Comparison of ENCODE assay signal across 8 cellular contexts in genomic region chr5:172772112-172772906, GRCh38. TPM values are rescaled to one million over a fixed set of nuclear protein-coding genes. Genes with fewer than 3 reads are reported as not detected.
DNase-seq lines count a peak whose midpoint lies in the region; ATAC-seq lines count a peak whose summit lies in the region.

No MANE protein-coding gene starts in this region.

- H3K36me3 Mint-ChIP-seq in activated CD8-positive, alpha-beta T cell treated with anti-CD3 and anti-CD28 coated beads, Interleukin-2, amount 10 ng/mL, durations not matched to agents 7 days and 5 days (ENCODE audit: low read depth) = peaks cover 19% of the 10 kb centered on the region
- H3K36me3 Mint-ChIP-seq in memory B cell = peaks cover 16% of the 10 kb centered on the region

- H3K27ac Mint-ChIP-seq in activated CD8-positive, alpha-beta T cell treated with anti-CD3 and anti-CD28 coated beads, Interleukin-2, amount 10 ng/mL, durations not matched to agents 7 days and 5 days = peak overlapping the region; percentile 99
- H3K27ac Mint-ChIP-seq in memory B cell = peak overlapping the region; percentile 100

- ATAC-seq in HG03135 (IDR thresholded peaks at IDR 0.05; ENCODE audit: unreplicated experiment) (peak; percentile 31), memory B cell (ENCODE audit: low read depth) (peak; percentile 60)
- peak; percentile 25 for ATAC-seq in activated CD8-positive, alpha-beta T cell treated with anti-CD3 and anti-CD28 coated beads, Interleukin-2, amount 10 ng/mL, durations not matched to agents 7 days and 5 days

- H3K9me3 Mint-ChIP-seq in activated CD8-positive, alpha-beta T cell treated with anti-CD3 and anti-CD28 coated beads, Interleukin-2, amount 10 ng/mL, durations not matched to agents 7 days and 5 days (ENCODE audit: insufficient read depth) = no peaks in the 10 kb centered on the region
- H3K9me3 Mint-ChIP-seq in memory B cell = no peaks in the 10 kb centered on the region

- DNase-seq in NCI-H1092 treated with DMSO at 0.1 percent for 48 hours (lab: John Stamatoyannopoulos, UW) = peak; percentile 68
- no peak for DNase-seq in NCI-H1092 (lab: John Stamatoyannopoulos, UW)
- DNase-seq in NCI-H82 treated with DMSO at 0.1 percent for 48 hours (lab: John Stamatoyannopoulos, UW; ENCODE audit: unreplicated experiment) = peak; percentile 32
- DNase-seq in activated CD8-positive, alpha-beta T cell treated with anti-CD3 and anti-CD28 coated beads, Interleukin-2, amount 10 ng/mL, durations not matched to agents 7 days and 5 days = peak; percentile 80
- peak; percentile 81 for DNase-seq in effector CD4-positive, alpha-beta T cell
- DNase-seq in memory B cell (ENCODE audit: low spot score in 2 of 2) = peak; percentile 87 to 93
- DNase-seq in stimulated activated CD8-positive, alpha-beta memory T cell treated with anti-CD3 and anti-CD28 coated beads, Interleukin-12 subunit alpha, Interleukin-12 subunit beta, amount 100 ng/mL, for 1 hour (ENCODE audit: low read depth) = peak; percentile 69

- CTCF ChIA-PET in activated CD8-positive, alpha-beta T cell treated with anti-CD3 and anti-CD28 coated beads, Interleukin-2, amount 10 ng/mL, durations not matched to agents 7 days and 5 days (lab: Charles Lee) = interaction anchor here (0.6 to 4.6 kb wide), 30 partner anchors 11 to 199 kb away, joined by 3 to 59 read pairs (median 4); no protein-coding TSS in a partner anchor

- POLR2A ChIA-PET in activated CD8-positive, alpha-beta T cell treated with anti-CD3 and anti-CD28 coated beads, Interleukin-2, amount 10 ng/mL, durations not matched to agents 7 days and 5 days (lab: Charles Lee) = interaction anchor here (0.6 to 4.1 kb wide), 14 partner anchors 13 to 212 kb away, joined by 3 to 25 read pairs (median 6); partner anchors contain the start of genes ATP6V0E1, ERGIC1 and RPL26L1

- no peaks in the 10 kb centered on the region for H3K27me3 Mint-ChIP-seq in activated CD8-positive, alpha-beta T cell treated with anti-CD3 and anti-CD28 coated beads, Interleukin-2, amount 10 ng/mL, durations not matched to agents 7 days and 5 days (ENCODE audit: low read depth)
- H3K27me3 Mint-ChIP-seq in memory B cell = no peaks in the 10 kb centered on the region

- peak overlapping the region; percentile 90 for H3K4me3 Mint-ChIP-seq in activated CD8-positive, alpha-beta T cell treated with anti-CD3 and anti-CD28 coated beads, Interleukin-2, amount 10 ng/mL, durations not matched to agents 7 days and 5 days
- H3K4me3 Mint-ChIP-seq in memory B cell = peak overlapping the region; percentile 95

- peaks cover 54% of the 10 kb centered on the region for H3K4me1 Mint-ChIP-seq in activated CD8-positive, alpha-beta T cell treated with anti-CD3 and anti-CD28 coated beads, Interleukin-2, amount 10 ng/mL, durations not matched to agents 7 days and 5 days (ENCODE audit: low read depth)
- H3K4me1 Mint-ChIP-seq in memory B cell = peaks cover 28% of the 10 kb centered on the region

RNA-seq across cellular contexts. Expression of gene DUSP1, which starts 1.3 kb away (rescaled TPM):
- total RNA-seq in activated CD8-positive, alpha-beta T cell treated with anti-CD3 and anti-CD28 coated beads, Interleukin-2, amount 10 ng/mL, durations not matched to agents 7 days and 5 days = 10 to 100 TPM; 55.6 to 56.6 TPM
